Comparison of ENCODE assay signal across 1 cellular context in the genomic region with DNA sequence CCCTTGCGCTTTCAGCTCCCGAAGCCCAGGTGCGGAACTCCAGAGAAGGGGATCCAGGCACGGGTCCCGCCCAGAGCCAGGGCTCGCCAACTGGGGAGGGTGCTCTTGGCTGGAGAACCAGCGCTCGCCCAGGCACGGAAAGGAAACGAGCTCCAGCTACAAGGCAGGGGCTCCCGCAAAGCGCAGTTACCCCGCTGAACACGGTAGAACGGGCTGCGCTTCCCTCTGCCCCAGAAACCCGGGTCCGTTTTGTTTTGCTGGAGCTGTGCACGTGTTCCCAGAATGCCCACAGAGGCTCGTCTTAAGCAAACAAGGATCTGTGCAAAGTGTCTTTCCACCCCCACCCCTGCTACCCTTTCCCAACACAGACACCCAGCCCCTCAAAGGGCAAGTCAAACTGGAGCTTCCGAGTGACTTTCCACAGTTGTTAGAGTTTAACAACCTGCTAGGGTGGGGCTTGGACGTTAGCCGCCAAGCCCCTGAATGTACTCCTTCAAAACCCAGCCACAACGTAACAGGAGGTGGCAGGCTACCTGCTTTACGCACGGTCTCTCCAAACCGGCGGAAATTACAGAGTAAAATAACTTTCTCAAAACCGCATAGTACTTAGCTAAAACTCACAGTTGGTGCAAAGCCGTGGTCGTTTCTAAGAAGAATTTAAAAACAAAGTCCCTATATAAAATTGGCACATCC.
TF ChIP-seq lines count a peak whose summit lies in the region.

No MANE protein-coding gene starts in this region.

TF ChIP-seq in HEK293, 187 proteins besides CTCF, POLR2A, EP300 and RAD21 (continued from another document and continues in another):
- TF ChIP-seq TSHZ1 (tag by site-specific recombination; IDR thresholded peaks at IDR 0.05; ENCODE audit: borderline replicate concordance): no peak
- no peak for TF ChIP-seq ZFP3 (tag by site-specific recombination; IDR thresholded peaks at IDR 0.05; ENCODE audit: low read depth)
- no peak for TF ChIP-seq ZNF792 (tag by site-specific recombination; IDR thresholded peaks at IDR 0.05)
- TF ChIP-seq ZNF37A (tag by site-specific recombination; IDR thresholded peaks at IDR 0.05): no peak
- no peak for TF ChIP-seq ZNF114 (tag by site-specific recombination; IDR thresholded peaks at IDR 0.05)
- no peak for TF ChIP-seq BCL6B (tag by site-specific recombination; IDR thresholded peaks at IDR 0.05)
- TF ChIP-seq HIC1 (tag by site-specific recombination; IDR thresholded peaks at IDR 0.05): no peak
- TF ChIP-seq ZNF596 (tag by site-specific recombination; IDR thresholded peaks at IDR 0.05): no peak
- TF ChIP-seq, protein P1, sequence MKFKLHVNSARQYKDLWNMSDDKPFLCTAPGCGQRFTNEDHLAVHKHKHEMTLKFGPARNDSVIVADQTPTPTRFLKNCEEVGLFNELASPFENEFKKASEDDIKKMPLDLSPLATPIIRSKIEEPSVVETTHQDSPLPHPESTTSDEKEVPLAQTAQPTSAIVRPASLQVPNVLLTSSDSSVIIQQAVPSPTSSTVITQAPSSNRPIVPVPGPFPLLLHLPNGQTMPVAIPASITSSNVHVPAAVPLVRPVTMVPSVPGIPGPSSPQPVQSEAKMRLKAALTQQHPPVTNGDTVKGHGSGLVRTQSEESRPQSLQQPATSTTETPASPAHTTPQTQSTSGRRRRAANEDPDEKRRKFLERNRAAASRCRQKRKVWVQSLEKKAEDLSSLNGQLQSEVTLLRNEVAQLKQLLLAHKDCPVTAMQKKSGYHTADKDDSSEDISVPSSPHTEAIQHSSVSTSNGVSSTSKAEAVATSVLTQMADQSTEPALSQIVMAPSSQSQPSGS (tag by site-specific recombination; IDR thresholded peaks at IDR 0.05; ENCODE audit: low read depth): no peak
- TF ChIP-seq YY1 (tag by site-specific recombination; IDR thresholded peaks at IDR 0.05): no peak
- peak; percentile 11 for TF ChIP-seq ZBTB20 (tag by site-specific recombination; IDR thresholded peaks at IDR 0.05)
- no peak for TF ChIP-seq KLF10 (tag by site-specific recombination; IDR thresholded peaks at IDR 0.05)
- peak; percentile 31 for TF ChIP-seq MZF1 (tag by site-specific recombination; IDR thresholded peaks at IDR 0.05; ENCODE audit: borderline replicate concordance)
- TF ChIP-seq SP3 (tag by site-specific recombination; IDR thresholded peaks at IDR 0.05): 0 out of 2 replicates have a peak, but pooled peaks have one; percentile 11
- TF ChIP-seq ZNF530 (tag by site-specific recombination; IDR thresholded peaks at IDR 0.05; ENCODE audit: low read depth): no peak; the same call in 1 of the 2 replicates
- no peak for TF ChIP-seq ZFP41 (tag by site-specific recombination; IDR thresholded peaks at IDR 0.05; ENCODE audit: borderline replicate concordance)
- TF ChIP-seq ZNF560 (tag by site-specific recombination; IDR thresholded peaks at IDR 0.05; ENCODE audit: borderline replicate concordance): no peak
- no peak for TF ChIP-seq ZBTB44 (tag by site-specific recombination; IDR thresholded peaks at IDR 0.05)
- TF ChIP-seq ZNF138 (tag by site-specific recombination; IDR thresholded peaks at IDR 0.05; ENCODE audit: borderline replicate concordance): no peak
- 0 out of 2 replicates have a peak, but pooled peaks have one; percentile 15 for TF ChIP-seq KLF16 (tag by site-specific recombination; IDR thresholded peaks at IDR 0.05)
- TF ChIP-seq ZNF10 (tag by site-specific recombination; IDR thresholded peaks at IDR 0.05): no peak
- 0 out of 2 replicates have a peak, but pooled peaks have one; percentile 17 for TF ChIP-seq ZNF398 (tag by site-specific recombination; IDR thresholded peaks at IDR 0.05)
- no peak for TF ChIP-seq ZNF202 (tag by site-specific recombination; IDR thresholded peaks at IDR 0.05; ENCODE audit: borderline replicate concordance)
- TF ChIP-seq ZNF624 (tag by site-specific recombination; IDR thresholded peaks at IDR 0.05): no peak
- TF ChIP-seq KLF7 (tag by site-specific recombination; IDR thresholded peaks at IDR 0.05; ENCODE audit: borderline replicate concordance): 0 out of 2 replicates have a peak, but pooled peaks have one; percentile 17
- TF ChIP-seq GLIS1 (tag by site-specific recombination; IDR thresholded peaks at IDR 0.05): peak; percentile 61; the same call in 1 of the 2 replicates
- TF ChIP-seq ZNF354C (tag by site-specific recombination; IDR thresholded peaks at IDR 0.05; ENCODE audit: borderline replicate concordance, low read depth): no peak
- no peak for TF ChIP-seq ZNF510 (tag by site-specific recombination; IDR thresholded peaks at IDR 0.05; ENCODE audit: insufficient replicate concordance)
- TF ChIP-seq ZNF610 (tag by site-specific recombination; IDR thresholded peaks at IDR 0.05; ENCODE audit: borderline replicate concordance): 0 out of 2 replicates have a peak, but pooled peaks have one; percentile 10
- TF ChIP-seq ZNF654 (tag by site-specific recombination; IDR thresholded peaks at IDR 0.05; ENCODE audit: low read depth): no peak
- no peak for TF ChIP-seq ZNF670 (tag by site-specific recombination; IDR thresholded peaks at IDR 0.05; ENCODE audit: low read depth)
- no peak for TF ChIP-seq ZNF513 (tag by site-specific recombination; IDR thresholded peaks at IDR 0.05)
- peak; percentile 67 for TF ChIP-seq ZNF76 (tag by site-specific recombination; IDR thresholded peaks at IDR 0.05; ENCODE audit: borderline replicate concordance, low read depth)
- TF ChIP-seq ZNF146 (tag by site-specific recombination; IDR thresholded peaks at IDR 0.05): no peak
- TF ChIP-seq IKZF3 (tag by site-specific recombination; IDR thresholded peaks at IDR 0.05): no peak; the same call in 1 of the 2 replicates
- no peak for TF ChIP-seq ZNF157 (tag by site-specific recombination; IDR thresholded peaks at IDR 0.05)
- TF ChIP-seq, protein P2, sequence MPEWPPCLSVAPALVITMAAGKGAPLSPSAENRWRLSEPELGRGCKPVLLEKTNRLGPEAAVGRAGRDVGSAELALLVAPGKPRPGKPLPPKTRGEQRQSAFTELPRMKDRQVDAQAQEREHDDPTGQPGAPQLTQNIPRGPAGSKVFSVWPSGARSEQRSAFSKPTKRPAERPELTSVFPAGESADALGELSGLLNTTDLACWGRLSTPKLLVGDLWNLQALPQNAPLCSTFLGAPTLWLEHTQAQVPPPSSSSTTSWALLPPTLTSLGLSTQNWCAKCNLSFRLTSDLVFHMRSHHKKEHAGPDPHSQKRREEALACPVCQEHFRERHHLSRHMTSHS (tag by site-specific recombination; IDR thresholded peaks at IDR 0.05): no peak
- no peak for TF ChIP-seq SETDB1 (IDR thresholded peaks at IDR 0.05; ENCODE audit: insufficient read length, low read length)
- TF ChIP-seq TRIM28 (IDR thresholded peaks at IDR 0.05; ENCODE audit: borderline replicate concordance, low read length): peak; percentile 74
- TF ChIP-seq KLF1 (tag by site-specific recombination; IDR thresholded peaks at IDR 0.05): peak; percentile 51
- no peak for TF ChIP-seq ZNF426 (tag by site-specific recombination; IDR thresholded peaks at IDR 0.05)
- TF ChIP-seq ZBTB7A (tag by site-specific recombination; IDR thresholded peaks at IDR 0.05; ENCODE audit: low read depth): no peak
- TF ChIP-seq, protein P3, sequence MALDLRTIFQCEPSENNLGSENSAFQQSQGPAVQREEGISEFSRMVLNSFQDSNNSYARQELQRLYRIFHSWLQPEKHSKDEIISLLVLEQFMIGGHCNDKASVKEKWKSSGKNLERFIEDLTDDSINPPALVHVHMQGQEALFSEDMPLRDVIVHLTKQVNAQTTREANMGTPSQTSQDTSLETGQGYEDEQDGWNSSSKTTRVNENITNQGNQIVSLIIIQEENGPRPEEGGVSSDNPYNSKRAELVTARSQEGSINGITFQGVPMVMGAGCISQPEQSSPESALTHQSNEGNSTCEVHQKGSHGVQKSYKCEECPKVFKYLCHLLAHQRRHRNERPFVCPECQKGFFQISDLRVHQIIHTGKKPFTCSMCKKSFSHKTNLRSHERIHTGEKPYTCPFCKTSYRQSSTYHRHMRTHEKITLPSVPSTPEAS (tag by site-specific recombination; IDR thresholded peaks at IDR 0.05): no peak
